Comparison of ENCODE assay signal across 9 cellular contexts in genomic region chr7:6436385-6436685, GRCh38. TPM values are rescaled to one million over a fixed set of nuclear protein-coding genes. Genes with fewer than 3 reads are reported as not detected.
A peak's percentile ranks its signal among the peaks of the same experiment; 100 is the strongest.
DNase-seq lines count a peak whose midpoint lies in the region; ATAC-seq, FAIRE-seq and TF ChIP-seq lines count a peak whose summit lies in the region.
"Had no signal": no experiment of that assay in that cellular context is flagged by ENCODE, and none has a peak within 500 bp of the region (broad histone marks: within the 10 kb centered on the region; RNA-seq: fewer than 3 reads in every experiment).

No MANE protein-coding gene starts in this region.

- peak overlapping the region; percentile 63; the same call in 1 of the 2 replicates for H3K27ac ChIP-seq in GM12878 (ENCODE audit: control insufficient read depth, insufficient read depth)
- peak overlapping the region; percentile 29 for H3K27ac ChIP-seq in neuronal stem cell (replicated peaks; ENCODE audit: low read length)
- no peak overlapping the region for H3K27ac ChIP-seq in PC-3 (ENCODE audit: low read length)

- no peak overlapping the region for H4K8ac ChIP-seq in neuronal stem cell (ENCODE audit: low read depth, low read length)

- intact Hi-C loops in GM12878 (cut with micrococcal nuclease; ENCODE audit: unreplicated experiment): no loop called here
- intact Hi-C loops in PC-3 (cut with micrococcal nuclease): loop anchor here (5.0 kb wide), 3 partner anchors 44 to 579 kb away; partner anchors contain the start of gene CYTH3

- no peak overlapping the region for H2BK5ac ChIP-seq in neuronal stem cell (ENCODE audit: low read length)

- H2BK120ac ChIP-seq in neuronal stem cell (ENCODE audit: low read depth, low read length): no peak overlapping the region

- BruUV-seq in GM12878 (replicated peaks; lab: Mats Ljungman, UMichigan) (no TSS peak), PC-3 (replicated peaks; lab: Mats Ljungman, UMichigan) (no TSS peak)

- WGBS in GM12878 (ENCODE audit: insufficient coverage, insufficient replicate concordance, low lambda C conversion rate, missing lambda C conversion rate): 11% methylated on average over 10 of the region's 10 CpGs
- no CpG with 5 or more reads among the region's 10 CpGs for WGBS in neuronal stem cell (ENCODE audit: extremely low coverage in 2 of 2, insufficient read length in 2 of 2, insufficient replicate concordance in 1 of 2), 2 donors

- no peak overlapping the region for H2BK15ac ChIP-seq in neuronal stem cell (ENCODE audit: low read length)

- peaks cover 15% of the 10 kb centered on the region for H3K4me1 ChIP-seq in GM12878 (ENCODE audit: control insufficient read depth, insufficient read depth, low read length)
- H3K4me1 ChIP-seq in neuronal stem cell (ENCODE audit: control insufficient read depth in 2 of 2, insufficient read depth in 1 of 2, low read depth in 1 of 2, low read length in 2 of 2): no peaks in the 10 kb centered on the region
- H3K4me1 ChIP-seq in PC-3 (ENCODE audit: insufficient read depth, low read length): peaks cover 12% of the 10 kb centered on the region; the same call in 1 of the 2 replicates

- no peak overlapping the region for H4K91ac ChIP-seq in neuronal stem cell (ENCODE audit: low read depth, low read length, poor library complexity)

- TF ChIP-seq POLR2A in GM12878 (IDR thresholded peaks at IDR 0.05; ENCODE audit: low read depth, low read length): no peak

- RAD21 ChIA-PET in GM12878 (lab: Charles Lee; ENCODE audit: unreplicated experiment): interaction anchor here (0.7 to 1.1 kb wide), 3 partner anchors 11 to 86 kb away, joined by 3 to 8 read pairs (median 4); partner anchors contain the start of gene DAGLB

- CTCF ChIA-PET in GM12878 (lab: Yijun Ruan, JAX): interaction anchor here (0.8 to 2.9 kb wide), 4 partner anchors 10 to 112 kb away, joined by 3 to 21 read pairs (median 4); partner anchors contain the start of gene DAGLB
- CTCF ChIA-PET in PC-3 (lab: Charles Lee): interaction anchor here (1.0 kb wide), 1 partner anchor 439 kb away, joined by 5 read pairs; no protein-coding TSS in a partner anchor
- CTCF ChIA-PET in GM10248 (lab: Yijun Ruan, JAX): interaction anchor here (0.8 to 2.6 kb wide), 13 partner anchors 8 to 422 kb away, joined by 3 to 11 read pairs (median 3); partner anchors contain the start of gene DAGLB

- TF ChIP-seq CTCF in GM12878 (IDR thresholded peaks at IDR 0.05 in 2 of 3, conservative IDR thresholded peaks at IDR 0.05 in 1 of 3; ENCODE audit: control insufficient read depth in 2 of 3, extremely low read depth in 1 of 3, insufficient read depth in 1 of 3, low read depth in 3 of 3, low read length in 3 of 3): no peak
- TF ChIP-seq CTCF in PC-3 (conservative IDR thresholded peaks at IDR 0.05; ENCODE audit: low read depth, low read length): no peak
- TF ChIP-seq CTCF in GM10248 (IDR thresholded peaks at IDR 0.05; ENCODE audit: control extremely low read depth, extremely low read depth, low read depth, missing control alignments): no peak

- peak overlapping the region; percentile 39; the same call in 1 of the 2 replicates for H3K4me3 ChIP-seq in GM08714 (ENCODE audit: low read length)
- H3K4me3 ChIP-seq in GM12878: peak overlapping the region; percentile 38
- H3K4me3 ChIP-seq in neuronal stem cell (ENCODE audit: low read length in 2 of 2): no peak overlapping the region
- H3K4me3 ChIP-seq in PC-3 (ENCODE audit: low read length): no peak overlapping the region

- no peak overlapping the region for H3K18ac ChIP-seq in neuronal stem cell (ENCODE audit: low read length)

- H3K23ac ChIP-seq in neuronal stem cell (ENCODE audit: low read depth, low read length, poor library complexity): no peak overlapping the region

- SMC1A ChIA-PET in GM12878 (lab: Charles Lee; ENCODE audit: uncharacterized antibody, unreplicated experiment): interaction anchor here (1.3 to 2.0 kb wide), 5 partner anchors 9 to 329 kb away, joined by 3 to 9 read pairs (median 5); partner anchors contain the start of gene DAGLB

- POLR2A ChIA-PET in GM12878 (lab: Charles Lee) (no interaction called here), PC-3 (lab: Charles Lee; ENCODE audit: unreplicated experiment) (no interaction called here), GM10248 (lab: Yijun Ruan, JAX) (interaction anchor here (0.5 to 1.1 kb wide), 4 partner anchors 12 to 439 kb away, joined by 3 to 7 read pairs (median 3); partner anchors contain the start of gene DAGLB)

- no peaks in the 10 kb centered on the region for H4K20me1 ChIP-seq in GM12878 (ENCODE audit: control insufficient read depth, insufficient read depth)
- 0 out of 2 replicates have a peak, but pooled peaks cover 8% of the 10 kb centered on the region for H4K20me1 ChIP-seq in PC-3 (ENCODE audit: low read length)

- H2BK12ac ChIP-seq in neuronal stem cell (ENCODE audit: low read length): no peak overlapping the region

- H3K4ac ChIP-seq in neuronal stem cell (ENCODE audit: low read length): no peak overlapping the region

- H3K14ac ChIP-seq in neuronal stem cell (ENCODE audit: low read length): no peak overlapping the region

- FAIRE-seq in GM12878 (lab: Jason Lieb, UNC): no peak
- FAIRE-seq: astrocyte had no signal

- no peak for TF ChIP-seq EP300 in GM12878 (IDR thresholded peaks at IDR 0.05; ENCODE audit: borderline replicate concordance in 1 of 2, control insufficient read depth in 1 of 2, low read depth in 2 of 2, low read length in 2 of 2)

- H3K79me1 ChIP-seq in neuronal stem cell (ENCODE audit: low read depth, low read length): peaks cover 4% of the 10 kb centered on the region

- peak overlapping the region; percentile 98 for H3K4me2 ChIP-seq in GM12878 (ENCODE audit: control insufficient read depth, insufficient read depth)
- no peak overlapping the region for H3K4me2 ChIP-seq in neuronal stem cell (ENCODE audit: insufficient read depth, low read length, poor library complexity, severe bottlenecking)
- H3K4me2 ChIP-seq in PC-3 (ENCODE audit: low read length): no peak overlapping the region

- H3K36me3 ChIP-seq in GM12878 (ENCODE audit: control insufficient read depth in 2 of 2, insufficient read depth in 2 of 2, low read length in 1 of 2): peaks cover 2 to 3% of the 10 kb centered on the region in 2 experiments; a peak in 3 of 4 replicates
- H3K36me3 ChIP-seq in neuronal stem cell (replicated peaks in 1 of 2; ENCODE audit: control insufficient read depth in 2 of 2, insufficient read depth in 2 of 2, low read length in 2 of 2): peaks cover 10 to 48% of the 10 kb centered on the region in 2 donors
- peaks cover 25% of the 10 kb centered on the region for H3K36me3 ChIP-seq in PC-3 (ENCODE audit: low read depth, low read length)

- in situ Hi-C loops in GM12878 (cut with MboI): no loop called here

- peak; percentile 52 for DNase-seq in NCI-H524 treated with DMSO at 0.1 percent for 48 hours (lab: John Stamatoyannopoulos, UW)
- no peak for DNase-seq in GM12878 (ENCODE audit: low read depth, low spot score)
- no peak for DNase-seq in neuronal stem cell (ENCODE audit: low spot score)
- DNase-seq in PC-3: no peak
- no peak for DNase-seq in GM10248 (ENCODE audit: extremely low spot score)

- H2AFZ ChIP-seq in GM12878 (ENCODE audit: control insufficient read depth, low read depth, low read length) (peak overlapping the region; percentile 81), neuronal stem cell (ENCODE audit: low read length) (no peak overlapping the region), PC-3 (ENCODE audit: low read length) (no peak overlapping the region)

- ATAC-seq in GM12878: peak; percentile 78
- no peak for ATAC-seq in HG02938 (IDR thresholded peaks at IDR 0.05; ENCODE audit: unreplicated experiment)
- ATAC-seq in PC-3: no peak
- no peak for ATAC-seq in HG03175 (IDR thresholded peaks at IDR 0.05; ENCODE audit: unreplicated experiment)

- TF ChIP-seq RAD21 in GM12878 (IDR thresholded peaks at IDR 0.05; ENCODE audit: insufficient read depth, low read depth, low read length): no peak

- peaks cover 9% of the 10 kb centered on the region for H3K79me2 ChIP-seq in GM12878 (ENCODE audit: control insufficient read depth, insufficient read depth, low read length)
- H3K79me2 ChIP-seq in PC-3 (ENCODE audit: low read length): peaks cover 78% of the 10 kb centered on the region

- peak overlapping the region; percentile 56 for H3K9ac ChIP-seq in GM12878 (ENCODE audit: control insufficient read depth, insufficient read depth, low read length)
- H3K9ac ChIP-seq in neuronal stem cell (ENCODE audit: low read depth, low read length, poor library complexity): no peak overlapping the region
- no peak overlapping the region for H3K9ac ChIP-seq in PC-3 (ENCODE audit: low read length)

- H3K9me3 ChIP-seq in GM12878 (replicated peaks; ENCODE audit: control insufficient read depth, insufficient read depth, low read length) (no peaks in the 10 kb centered on the region), neuronal stem cell (replicated peaks in 1 of 2; ENCODE audit: control insufficient read depth in 2 of 2, insufficient read depth in 1 of 2, low read depth in 1 of 2, low read length in 2 of 2) (no peaks in the 10 kb centered on the region), PC-3 (ENCODE audit: low read length) (no peaks in the 10 kb centered on the region)

- no peak overlapping the region for H2AK5ac ChIP-seq in neuronal stem cell (ENCODE audit: low read depth, low read length)

- H3K27me3 ChIP-seq in GM12878 (replicated peaks in 1 of 2; ENCODE audit: control insufficient read depth in 2 of 2, insufficient read depth in 2 of 2, low read length in 1 of 2) (no peaks in the 10 kb centered on the region), neuronal stem cell (ENCODE audit: control insufficient read depth in 3 of 3, insufficient read depth in 3 of 3, low read depth in 1 of 3, low read length in 3 of 3) (no peaks in the 10 kb centered on the region), PC-3 (ENCODE audit: low read length) (no peaks in the 10 kb centered on the region)

- peaks cover 9% of the 10 kb centered on the region for H3F3A ChIP-seq in PC-3 (ENCODE audit: low read length, unreplicated experiment)

- no peaks in the 10 kb centered on the region for H3K9me2 ChIP-seq in PC-3 (replicated peaks; ENCODE audit: low read length)

RNA-seq across cellular contexts. Expression of gene DAGLB, which starts 11.4 kb away (rescaled TPM):
- total RNA-seq in GM12878 (2013; cell fraction: nucleolus; rRNA removed): 35.2 and 40.8 TPM in 2 replicates
- total RNA-seq in GM12878 (2014; rRNA removed) (7.4 and 9.5 TPM in 2 replicates), GM12878 (2014; rRNA removed; fragmentation: Illumina TruSeq; extraction: Trizol) (5.7 and 5.9 TPM in 2 replicates), GM12878 (2021) (12.4 and 13.3 TPM in 2 replicates), PC-3 (2014; rRNA removed) (23.4 and 34.5 TPM in 2 replicates)
- 6.4 TPM for polyA plus RNA-seq in GM12878 (2011; ENCODE audit: low read depth)
- polyA plus RNA-seq in GM12878 (2011; rRNA removed) (5.1 and 12.8 TPM in 2 replicates), GM12878 (2014; fragmentation: Illumina TruSeq; extraction: Trizol) (2.7 and 6.2 TPM in 2 replicates), GM12878 (2014; fragmentation: Nextera tagmentation; extraction: Ambion mirVana) (1 to 10 TPM; 1.2 to 2.4 TPM), GM12878 (2014; rRNA removed) (10.5 and 10.8 TPM in 2 replicates), GM12878 (2016; fragmentation: Nextera tagmentation; extraction: Ambion mirVana) (10 to 100 TPM; 10.6 to 11.0 TPM)
- polyA plus RNA-seq in GM12878 (2011; cell fraction: cytosol; rRNA removed): 11.0 and 14.7 TPM in 2 replicates
- polyA plus RNA-seq in GM12878 (2011; cell fraction: nucleus; rRNA removed): 20.0 and 24.0 TPM in 2 replicates
- polyA plus RNA-seq in GM12878 (2012): 5.2 and 6.5 TPM in 2 replicates
- polyA minus RNA-seq in GM12878 (2011; rRNA and poly(A)+ RNA removed): 17.5 and 30.1 TPM in 2 replicates
- polyA minus RNA-seq in GM12878 (2011; cell fraction: cytosol; rRNA and poly(A)+ RNA removed): 6.5 and 11.4 TPM in 2 replicates
- polyA minus RNA-seq in GM12878 (2011; cell fraction: nucleus; rRNA and poly(A)+ RNA removed): 13.7 and 21.4 TPM in 2 replicates
- polyA plus RNA-seq in neuronal stem cell (2013, experiment 1 of 2): 10.6 TPM
- polyA plus RNA-seq in neuronal stem cell (2013, experiment 2 of 2): 9.4 TPM

RNA-seq across cellular contexts. Expression of gene KDELR2, which starts 47.6 kb away (rescaled TPM):
- 31.9 and 40.4 TPM in 2 replicates for total RNA-seq in GM12878 (2013; cell fraction: nucleolus; rRNA removed)
- total RNA-seq in GM12878 (2014; rRNA removed): 67.1 and 81.3 TPM in 2 replicates
- 37.4 and 41.7 TPM in 2 replicates for total RNA-seq in GM12878 (2014; rRNA removed; fragmentation: Illumina TruSeq; extraction: Trizol)
- total RNA-seq in GM12878 (2021): 64.7 and 70.9 TPM in 2 replicates
- polyA plus RNA-seq in GM12878 (2011; ENCODE audit: low read depth): 52.4 TPM
- 58.8 and 67.5 TPM in 2 replicates for polyA plus RNA-seq in GM12878 (2011; rRNA removed)
- polyA plus RNA-seq in GM12878 (2011; cell fraction: cytosol; rRNA removed): 33.7 and 39.2 TPM in 2 replicates
- polyA plus RNA-seq in GM12878 (2011; cell fraction: nucleus; rRNA removed): 22.9 and 24.4 TPM in 2 replicates
- polyA plus RNA-seq in GM12878 (2012): 56.2 and 70.0 TPM in 2 replicates
- polyA plus RNA-seq in GM12878 (2014; fragmentation: Illumina TruSeq; extraction: Trizol): 40.4 and 54.3 TPM in 2 replicates
- 10 to 100 TPM; 16.0 to 29.2 TPM for polyA plus RNA-seq in GM12878 (2014; fragmentation: Nextera tagmentation; extraction: Ambion mirVana)
- polyA plus RNA-seq in GM12878 (2014; rRNA removed): 43.2 and 45.0 TPM in 2 replicates
- 100 to 1,000 TPM; 155 to 187 TPM for polyA plus RNA-seq in GM12878 (2016; fragmentation: Nextera tagmentation; extraction: Ambion mirVana)
- polyA minus RNA-seq in GM12878 (2011; rRNA and poly(A)+ RNA removed): 32.8 and 33.5 TPM in 2 replicates
- polyA minus RNA-seq in GM12878 (2011; cell fraction: cytosol; rRNA and poly(A)+ RNA removed): 10.4 and 16.2 TPM in 2 replicates
- polyA minus RNA-seq in GM12878 (2011; cell fraction: nucleus; rRNA and poly(A)+ RNA removed): 7.0 and 10.2 TPM in 2 replicates
- polyA plus RNA-seq in neuronal stem cell (2013, experiment 1 of 2): 70.7 TPM
- 74.1 TPM for polyA plus RNA-seq in neuronal stem cell (2013, experiment 2 of 2)
- total RNA-seq in PC-3 (2014; rRNA removed): 107 and 109 TPM in 2 replicates

Comparison
In these comparisons a context has a peak if more than half of its experiments do, and no peak if none do; other contexts are left out.
1. H3K4me3 ChIP-seq: peak in GM08714 (single experiment) and GM12878 (single experiment); none in neuronal stem cell (0 of 2) and PC-3 (single experiment).